In genomic region chr7:139422126-139422525, GRCh38 we compare ENCODE assay signal across 18 cellular contexts.
DNase-seq lines count a peak whose midpoint lies in the region; ATAC-seq and TF ChIP-seq lines count a peak whose summit lies in the region.
"Had no signal": no experiment of that assay in that cellular context is flagged by ENCODE, and none has a peak within 500 bp of the region (broad histone marks: within the 10 kb centered on the region; RNA-seq: fewer than 3 reads in every experiment).

No MANE protein-coding gene starts in this region.

- H3K27ac ChIP-seq in dorsolateral prefrontal cortex = peak overlapping the region in 58 of 59 donors; percentile 46 to 96 (median 86)
- H3K27ac ChIP-seq in mesendoderm (ENCODE audit: low read depth, low read length) = no peak overlapping the region
- H3K27ac ChIP-seq in transverse colon = peak overlapping the region; percentile 30 to 77 (median 58)
- H3K27ac ChIP-seq in spleen = no peak overlapping the region

- peak; percentile 33 for ATAC-seq in Right ventricle myocardium inferior
- ATAC-seq: GM23338; stimulated activated naive CD8-positive, alpha-beta T cell treated with anti-CD3 and anti-CD28 coated beads, Interleukin-15, amount 100 ng/mL, for 72 hours had no signal

- H3K4me2 ChIP-seq in mesendoderm (ENCODE audit: low read length) = no peak overlapping the region
- H3K4me2 ChIP-seq: GM23338 had no signal

- no peak overlapping the region for H2AK5ac ChIP-seq in mesendoderm (ENCODE audit: low read length)

- no peak overlapping the region for H2BK5ac ChIP-seq in mesendoderm (ENCODE audit: low read length)

- H3K27me3 ChIP-seq in dorsolateral prefrontal cortex (no peaks in the 10 kb centered on the region), mesendoderm (ENCODE audit: insufficient read depth, low read length, poor library complexity) (no peaks in the 10 kb centered on the region), transverse colon (no peaks in the 10 kb centered on the region), spleen (replicated peaks in 1 of 7) (no peaks in the 10 kb centered on the region)
- H3K27me3 ChIP-seq: ascending aorta had no signal

- no peaks in the 10 kb centered on the region for H3K79me1 ChIP-seq in mesendoderm (ENCODE audit: low read length)

- H3K4me1 ChIP-seq in mesendoderm (ENCODE audit: control insufficient read depth, low read depth, low read length) (no peaks in the 10 kb centered on the region), transverse colon (peaks cover 0 to 11% (median 3%) of the 10 kb centered on the region in 4 donors), spleen (no peaks in the 10 kb centered on the region)

- H3K4ac ChIP-seq in mesendoderm (ENCODE audit: low read depth, low read length) = no peak overlapping the region

- H3K79me2 ChIP-seq in mesendoderm (ENCODE audit: control insufficient read depth, insufficient read depth, low read length) = no peaks in the 10 kb centered on the region

- in situ Hi-C loops in transverse colon (cut with MboI; ENCODE audit: low pct_ligation_motif_present in 1 of 4, low pct_unique_long_range_greater_than_20kb in 1 of 4, low sequenced_read_pairs in 3 of 4) = no loop called here

- peaks cover 1% of the 10 kb centered on the region for H3K36me3 ChIP-seq in mesendoderm (ENCODE audit: control insufficient read depth, insufficient read depth, low read length)
- H3K36me3 ChIP-seq in transverse colon = peaks cover 0 to 34% (median 16%) of the 10 kb centered on the region in 4 donors
- H3K36me3 ChIP-seq in spleen = peaks cover 3 to 95% (median 57%) of the 10 kb centered on the region in 6 donors

- no peak overlapping the region for H2BK120ac ChIP-seq in mesendoderm (ENCODE audit: low read depth, low read length)

- no peak overlapping the region for H3K56ac ChIP-seq in mesendoderm (ENCODE audit: low read length)

- DNase-seq in Right ventricle myocardium inferior (ENCODE audit: missing footprints) = no peak
- DNase-seq in cardiac septum (ENCODE audit: low spot score) = no peak
- DNase-seq in dorsolateral prefrontal cortex = no peak
- peak; percentile 54 for DNase-seq in mesendoderm
- DNase-seq in transverse colon = no peak
- no peak for DNase-seq in GM19238 (ENCODE audit: insufficient read length, low spot score)
- DNase-seq in spleen = no peak
- DNase-seq in dermis blood vessel endothelial cell = no peak
- DNase-seq: activated CD4-positive, CD25-positive, alpha-beta regulatory T cell; activated effector memory CD4-positive, alpha-beta T cell treated with Interleukin-2 at 50 U/mL for 16 hours; cortex of kidney; mammary epithelial cell; NCI-H187 treated with DMSO at 0.1 percent for 48 hours; NCI-H510A treated with DMSO at 0.1 percent for 48 hours; SHP77; stimulated activated naive CD8-positive, alpha-beta T cell treated with anti-CD3 and anti-CD28 coated beads, Interleukin-15, amount 100 ng/mL, for 72 hours had no signal

- peak in 10 of 56 donors; percentile 3 to 38 (median 13) for TF ChIP-seq CTCF in dorsolateral prefrontal cortex (IDR thresholded peaks at IDR 0.05 in 54 of 56, conservative IDR thresholded peaks at IDR 0.05 in 2 of 56; ENCODE audit: low read depth in 1 of 56, partially characterized antibody in 56 of 56)
- no peak for TF ChIP-seq CTCF in transverse colon (IDR thresholded peaks at IDR 0.05)
- TF ChIP-seq CTCF in spleen (IDR thresholded peaks at IDR 0.05 in 8 of 11, conservative IDR thresholded peaks at IDR 0.05 in 3 of 11) = no peak

- no peak overlapping the region for H3K9ac ChIP-seq in mesendoderm (ENCODE audit: low read length)

- no peak overlapping the region for H2BK15ac ChIP-seq in mesendoderm (replicated peaks; ENCODE audit: low read depth)

- WGBS in mesendoderm (ENCODE audit: extremely low coverage, insufficient coverage, low lambda C conversion rate) = no CpG with 5 or more reads among the region's 7 CpGs
- WGBS in transverse colon (ENCODE audit: low coverage in 1 of 2), 2 donors = 53 to 68% methylated on average over 5 to 7 of the region's 7 CpGs
- WGBS in spleen, 5 donors = 84 to 90% (median 88%) methylated on average over 7 of the region's 7 CpGs

- intact Hi-C loops in Right ventricle myocardium inferior (cut with DNase I) (no loop called here), cardiac septum (cut with DNase I) (no loop called here), dorsolateral prefrontal cortex (cut with DNase I) (loop anchor here in 1 of 2 donors (5.0 kb wide), 1 partner anchor 50 kb away; no protein-coding TSS in a partner anchor), transverse colon (cut with DNase I; ENCODE audit: low total_unique reads) (no loop called here), spleen (cut with DNase I; ENCODE audit: low total_unique reads) (no loop called here)

- H3K4me3 ChIP-seq in dorsolateral prefrontal cortex = peak overlapping the region in 2 of 59 donors; percentile 16 to 17
- H3K4me3 ChIP-seq in mesendoderm (ENCODE audit: low read length) = no peak overlapping the region
- H3K4me3 ChIP-seq in transverse colon = no peak overlapping the region
- no peak overlapping the region for H3K4me3 ChIP-seq in spleen
- H3K4me3 ChIP-seq: ascending aorta, GM23338 had no signal

- H4K8ac ChIP-seq in mesendoderm (ENCODE audit: low read depth, low read length) = no peak overlapping the region

- no peak for TF ChIP-seq POLR2A in transverse colon (IDR thresholded peaks at IDR 0.05)
- no peak for TF ChIP-seq POLR2A in spleen (IDR thresholded peaks at IDR 0.05)

- no peak for TF ChIP-seq EP300 in transverse colon (IDR thresholded peaks at IDR 0.05; ENCODE audit: low read depth)

- no peak overlapping the region for H3K18ac ChIP-seq in mesendoderm (ENCODE audit: low read length)

- no peak overlapping the region for H3K23ac ChIP-seq in mesendoderm (ENCODE audit: low read length)

- H3K9me3 ChIP-seq in transverse colon = no peaks in the 10 kb centered on the region
- H3K9me3 ChIP-seq in spleen = no peaks in the 10 kb centered on the region
- H3K9me3 ChIP-seq: ascending aorta had no signal

- H4K5ac ChIP-seq in mesendoderm (ENCODE audit: low read length) = no peak overlapping the region

Comparison
In these comparisons a context has a peak if more than half of its experiments do, and no peak if none do; other contexts are left out.
1. H3K27ac ChIP-seq: peak in dorsolateral prefrontal cortex (58 of 59) and transverse colon (4 of 4); none in mesendoderm (single experiment) and spleen (0 of 8).